In genomic region chr5:139560752-139561654, GRCh38 we compare ENCODE assay signal across 8 cellular contexts. TPM values are rescaled to one million over a fixed set of nuclear protein-coding genes. Genes with fewer than 3 reads are reported as not detected.
DNase-seq lines count a peak whose midpoint lies in the region; ATAC-seq and TF ChIP-seq lines count a peak whose summit lies in the region.

TSS of gene UBE2D2 (plus strand) at chr5:139561339. CDS start at chr5:139561792, 453 bp downstream.

- H3K36me3 ChIP-seq in OCI-LY3 (replicated peaks; ENCODE audit: low read depth, low read length): peaks cover 8% of the 10 kb centered on the region

- no peaks in the 10 kb centered on the region for H3K9me3 Mint-ChIP-seq in endothelial cell (ENCODE audit: unreplicated experiment)
- no peaks in the 10 kb centered on the region for H3K9me3 Mint-ChIP-seq in mesothelial cell of epicardium

- DNase-seq in DMS 273 (lab: John Stamatoyannopoulos, UW; ENCODE audit: unreplicated experiment) (peak; percentile 99), HuH-7.5 (ENCODE audit: low spot score) (peak; percentile 92), endothelial cell (ENCODE audit: low spot score) (peak; percentile 98), mesothelial cell of epicardium (ENCODE audit: low spot score in 2 of 2, unreplicated experiment in 2 of 2) (peak; percentile 96 to 97)
- peak; percentile 99 for DNase-seq in activated CD8-positive, alpha-beta memory T cell treated with anti-CD3 and anti-CD28 coated beads, Interleukin-2, amount 50 U/mL, for 48 hours
- DNase-seq in stimulated activated CD8-positive, alpha-beta memory T cell treated with anti-CD3 and anti-CD28 coated beads, Interleukin-15, amount 100 ng/mL, for 4 hours (ENCODE audit: low read depth in 2 of 2): peak; percentile 93 to 95

- peaks cover 47% of the 10 kb centered on the region for H3K79me2 ChIP-seq in OCI-LY3 (ENCODE audit: low read length)

- no peaks in the 10 kb centered on the region for H3K9me3 ChIP-seq in OCI-LY3 (ENCODE audit: insufficient read depth, low read length)

- peak within 1 kb of the TSS; percentile 92 for H3K9ac ChIP-seq in OCI-LY3 (ENCODE audit: low read length)

- H3K27ac Mint-ChIP-seq in endothelial cell (ENCODE audit: unreplicated experiment) (peak within 1 kb of the TSS; percentile 95), mesothelial cell of epicardium (peak within 1 kb of the TSS; percentile 97)

- peaks cover 4% of the 10 kb centered on the region for H3K27me3 Mint-ChIP-seq in endothelial cell (ENCODE audit: unreplicated experiment)
- no peaks in the 10 kb centered on the region for H3K27me3 Mint-ChIP-seq in mesothelial cell of epicardium (ENCODE audit: low read depth)

- H3K4me1 ChIP-seq in OCI-LY3 (ENCODE audit: low read length): peaks cover 28% of the 10 kb centered on the region

- peak within 1 kb of the TSS; percentile 91 for H3K4me3 ChIP-seq in OCI-LY3 (ENCODE audit: low read length)

- H3K4me1 Mint-ChIP-seq in endothelial cell (ENCODE audit: unreplicated experiment) (peaks cover 27% of the 10 kb centered on the region), mesothelial cell of epicardium (peaks cover 32% of the 10 kb centered on the region)

- peak; percentile 76 for ATAC-seq in GM21526 (IDR thresholded peaks at IDR 0.05; ENCODE audit: low FRiP score, unreplicated experiment)

- H3K36me3 Mint-ChIP-seq in endothelial cell (ENCODE audit: low read depth, unreplicated experiment) (peaks cover 4% of the 10 kb centered on the region), mesothelial cell of epicardium (peaks cover 2% of the 10 kb centered on the region)

- H3K4me3 Mint-ChIP-seq in endothelial cell (ENCODE audit: unreplicated experiment) (peak within 1 kb of the TSS; percentile 98), mesothelial cell of epicardium (peak within 1 kb of the TSS; percentile 91)

- no peak for TF ChIP-seq CTCF in OCI-LY3 (IDR thresholded peaks at IDR 0.05; ENCODE audit: low read depth, low read length)
- TF ChIP-seq CTCF in endothelial cell (IDR thresholded peaks at IDR 0.05; ENCODE audit: unreplicated experiment): no peak
- TF ChIP-seq CTCF in mesothelial cell of epicardium (IDR thresholded peaks at IDR 0.05; ENCODE audit: unreplicated experiment): no peak

- no peaks in the 10 kb centered on the region for H3K27me3 ChIP-seq in OCI-LY3 (ENCODE audit: low read depth, low read length)

- H2AFZ ChIP-seq in OCI-LY3 (ENCODE audit: low read depth, low read length): peak within 1 kb of the TSS; percentile 72; the same call in 1 of the 2 replicates

- peak within 1 kb of the TSS; percentile 71 for H3K27ac ChIP-seq in OCI-LY3 (ENCODE audit: low read length)

- peaks cover 26% of the 10 kb centered on the region for H4K20me1 ChIP-seq in OCI-LY3 (ENCODE audit: insufficient read depth, low read length)

- H3K4me2 ChIP-seq in OCI-LY3 (ENCODE audit: low read length): peak within 1 kb of the TSS; percentile 98

RNA-seq across cellular contexts. Expression of gene UBE2D2, which starts in this region (rescaled TPM):
- 214 TPM for total RNA-seq in endothelial cell (ENCODE audit: unreplicated experiment)
- total RNA-seq in mesothelial cell of epicardium: 119 to 125 TPM (median 123 TPM) in 3 replicates

Comparison
In these comparisons a context has a peak if more than half of its experiments do, and no peak if none do; other contexts are left out.
1. Peak in every context shown above with its lines: DNase-seq, ATAC-seq, H3K4me3 ChIP-seq and H3K27ac ChIP-seq.